Comparison of ENCODE assay signal across 17 cellular contexts in the genomic region with DNA sequence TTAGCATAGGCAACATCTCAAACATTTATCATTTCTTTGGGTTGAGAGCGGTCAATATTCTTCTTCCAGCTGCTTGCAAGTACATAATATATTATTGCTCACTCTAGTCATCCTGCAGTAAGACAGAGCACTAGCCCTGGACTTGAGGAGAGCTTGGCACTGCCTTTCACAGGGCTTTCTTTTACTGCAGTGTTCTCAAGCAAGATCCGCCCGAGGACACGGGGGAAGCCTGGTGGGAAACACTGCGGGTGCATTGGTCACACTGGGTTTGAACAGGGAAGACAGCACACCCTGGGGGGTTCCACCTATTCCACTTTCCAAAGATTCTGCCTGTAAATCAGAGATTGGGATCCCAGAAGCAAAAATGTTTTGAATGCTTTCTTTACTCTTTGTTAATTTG.
DNase-seq lines count a peak whose midpoint lies in the region; ATAC-seq and TF ChIP-seq lines count a peak whose summit lies in the region.
"Had no signal": no experiment of that assay in that cellular context is flagged by ENCODE, and none has a peak within 500 bp of the region (broad histone marks: within the 10 kb centered on the region; RNA-seq: fewer than 3 reads in every experiment).

No MANE protein-coding gene starts in this region.

- H3K4me3 ChIP-seq in SK-N-MC: 0 out of 2 replicates have a peak overlapping the region, but pooled peaks have one; percentile 54
- H3K4me3 ChIP-seq: A549; BLaER1 treated with 17β-estradiol and CSF1 and Interleukin-3, amounts not matched to agents 10 nM and 100 nM had no signal

- H3K9ac ChIP-seq in SK-N-MC (ENCODE audit: insufficient read length): no peak overlapping the region
- H3K9ac ChIP-seq: BLaER1 treated with 17β-estradiol and CSF1 and Interleukin-3, amounts not matched to agents 10 nM and 100 nM had no signal

- TF ChIP-seq CTCF in nephron progenitor cell (IDR thresholded peaks at IDR 0.05): no peak

- peak overlapping the region; percentile 72 for H3K27ac Mint-ChIP-seq in nephron progenitor cell
- H3K27ac Mint-ChIP-seq in activated naive CD8-positive, alpha-beta T cell treated with anti-CD3 and anti-CD28 coated beads, Interleukin-2, amount 50 U/mL, for 24 hours: no peak overlapping the region
- H3K27ac Mint-ChIP-seq: B cell; CD4-positive, alpha-beta T cell; CD8-positive, alpha-beta T cell had no signal

- H3K36me3 ChIP-seq in SK-N-MC (ENCODE audit: insufficient read depth, low read length): no peaks in the 10 kb centered on the region
- H3K36me3 ChIP-seq: BLaER1 treated with 17β-estradiol and CSF1 and Interleukin-3, amounts not matched to agents 10 nM and 100 nM had no signal

- peaks cover 41% of the 10 kb centered on the region for H3K4me1 Mint-ChIP-seq in nephron progenitor cell
- no peaks in the 10 kb centered on the region for H3K4me1 Mint-ChIP-seq in activated naive CD8-positive, alpha-beta T cell treated with anti-CD3 and anti-CD28 coated beads, Interleukin-2, amount 50 U/mL, for 24 hours
- H3K4me1 Mint-ChIP-seq: B cell had no signal

- H3K36me3 Mint-ChIP-seq in nephron progenitor cell (ENCODE audit: low read depth): no peaks in the 10 kb centered on the region
- no peaks in the 10 kb centered on the region for H3K36me3 Mint-ChIP-seq in activated naive CD8-positive, alpha-beta T cell treated with anti-CD3 and anti-CD28 coated beads, Interleukin-2, amount 50 U/mL, for 24 hours (ENCODE audit: low read depth)
- H3K36me3 Mint-ChIP-seq: CD8-positive, alpha-beta T cell had no signal

- H3K27ac ChIP-seq in SK-N-MC (no peak overlapping the region), substantia nigra (ENCODE audit: low read depth, low read length, poor library complexity, severe bottlenecking) (peak overlapping the region; percentile 56)
- H3K27ac ChIP-seq: 22Rv1; A549; BLaER1 treated with 17β-estradiol and CSF1 and Interleukin-3, amounts not matched to agents 10 nM and 100 nM; C4-2B had no signal

- DNase-seq in SK-N-MC (ENCODE audit: low read depth, low spot score) (no peak), nephron progenitor cell (no peak), substantia nigra (lab: John Stamatoyannopoulos, UW) (no peak)
- no peak for DNase-seq in activated naive CD8-positive, alpha-beta T cell treated with anti-CD3 and anti-CD28 coated beads, Interleukin-2, amount 50 U/mL, for 24 hours
- no peak for DNase-seq in activated naive CD4-positive, alpha-beta T cell treated with anti-CD3 and anti-CD28 coated beads, Interleukin-2, amount 50 U/mL, for 16 hours
- DNase-seq: AML-193; Caco-2; Calu3; CD4-positive, alpha-beta T cell; CD8-positive, alpha-beta T cell; DMS79 treated with DMSO at 0.1 percent for 48 hours; GF-D8 had no signal

- no peak for ATAC-seq in activated naive CD8-positive, alpha-beta T cell treated with anti-CD3 and anti-CD28 coated beads, Interleukin-2, amount 50 U/mL, for 24 hours
- ATAC-seq: A549; CD8-positive, alpha-beta T cell had no signal

- no peak overlapping the region for H3K4me3 Mint-ChIP-seq in nephron progenitor cell
- no peak overlapping the region for H3K4me3 Mint-ChIP-seq in activated naive CD8-positive, alpha-beta T cell treated with anti-CD3 and anti-CD28 coated beads, Interleukin-2, amount 50 U/mL, for 24 hours
- H3K4me3 Mint-ChIP-seq: B cell; CD4-positive, alpha-beta T cell; CD8-positive, alpha-beta T cell had no signal

- H3K9me3 Mint-ChIP-seq in nephron progenitor cell: no peaks in the 10 kb centered on the region
- H3K9me3 Mint-ChIP-seq in activated naive CD8-positive, alpha-beta T cell treated with anti-CD3 and anti-CD28 coated beads, Interleukin-2, amount 50 U/mL, for 24 hours: no peaks in the 10 kb centered on the region
- H3K9me3 Mint-ChIP-seq: CD4-positive, alpha-beta T cell; CD8-positive, alpha-beta T cell had no signal

- H3K9me3 ChIP-seq in SK-N-MC (ENCODE audit: low read depth, low read length): no peaks in the 10 kb centered on the region
- H3K9me3 ChIP-seq: A549; BLaER1 treated with 17β-estradiol and CSF1 and Interleukin-3, amounts not matched to agents 10 nM and 100 nM; Caco-2 had no signal

- H3K27me3 Mint-ChIP-seq in nephron progenitor cell (ENCODE audit: low read depth, poor library complexity): peaks cover 11% of the 10 kb centered on the region
- peaks cover 21% of the 10 kb centered on the region for H3K27me3 Mint-ChIP-seq in activated naive CD8-positive, alpha-beta T cell treated with anti-CD3 and anti-CD28 coated beads, Interleukin-2, amount 50 U/mL, for 24 hours
